8 cellular contexts compared by ENCODE assay signal in genomic region chr12:51863921-51864700, GRCh38. TPM values are rescaled to one million over a fixed set of nuclear protein-coding genes. Genes with fewer than 3 reads are reported as not detected.
DNase-seq lines count a peak whose midpoint lies in the region; ATAC-seq and TF ChIP-seq lines count a peak whose summit lies in the region.

No MANE protein-coding gene starts in this region.

- peak overlapping the region; percentile 76 for H3K4ac ChIP-seq in trophoblast cell (ENCODE audit: low read depth, low read length)

- no peaks in the 10 kb centered on the region for H3K79me2 ChIP-seq in trophoblast cell (ENCODE audit: control insufficient read depth, insufficient read depth, low read length, poor library complexity)

- peak overlapping the region; percentile 47 for H3K4me3 ChIP-seq in SK-N-MC
- H3K4me3 ChIP-seq in fibroblast of pulmonary artery (replicated peaks; ENCODE audit: low read depth, low read length), result peak overlapping the region; percentile 14
- H3K4me3 ChIP-seq in trophoblast cell (ENCODE audit: low read depth, low read length), result peak overlapping the region; percentile 44

- peak overlapping the region; percentile 67 for H4K12ac ChIP-seq in trophoblast cell (ENCODE audit: low read depth, low read length)

- peak overlapping the region; percentile 96 for H4K91ac ChIP-seq in trophoblast cell (ENCODE audit: low read depth, low read length)

- H3K36me3 ChIP-seq in SK-N-MC (ENCODE audit: insufficient read depth, low read length) (no peaks in the 10 kb centered on the region), trophoblast cell (ENCODE audit: control insufficient read depth in 1 of 2, insufficient read depth in 2 of 2, low read length in 2 of 2) (no peaks in the 10 kb centered on the region)

- H3K27ac ChIP-seq in SK-N-MC (no peak overlapping the region), trophoblast cell (ENCODE audit: low read depth, low read length) (peak overlapping the region; percentile 96)

- TF ChIP-seq CTCF in fibroblast of pulmonary artery (IDR thresholded peaks at IDR 0.05; ENCODE audit: low read length, missing control alignments), result no peak

- peaks cover 31 to 38% of the 10 kb centered on the region in 2 experiments for H3K4me1 ChIP-seq in trophoblast cell (ENCODE audit: control insufficient read depth in 1 of 2, insufficient read depth in 2 of 2, low read length in 2 of 2)

- H3K9me3 ChIP-seq in SK-N-MC (ENCODE audit: low read depth, low read length) (no peaks in the 10 kb centered on the region), trophoblast cell (ENCODE audit: insufficient read depth, low read depth, low read length) (no peaks in the 10 kb centered on the region)

- peak overlapping the region; percentile 43 for H2AFZ ChIP-seq in trophoblast cell (ENCODE audit: insufficient read depth, low read length, poor library complexity)

- H2BK120ac ChIP-seq in trophoblast cell (ENCODE audit: insufficient read depth, low read length, poor library complexity), result peak overlapping the region; percentile 93

- H3K27me3 ChIP-seq in trophoblast cell (ENCODE audit: insufficient read depth, low read length), result no peaks in the 10 kb centered on the region

- peak overlapping the region; percentile 73 for H3K4me2 ChIP-seq in trophoblast cell (ENCODE audit: low read length)

- peak overlapping the region; percentile 96 for H2BK12ac ChIP-seq in trophoblast cell (ENCODE audit: low read length)

- no peak overlapping the region for H3K23ac ChIP-seq in trophoblast cell (ENCODE audit: low read length)

- ATAC-seq in HG03469 (IDR thresholded peaks at IDR 0.05; ENCODE audit: unreplicated experiment) (no peak), GM18505 (IDR thresholded peaks at IDR 0.05; ENCODE audit: unreplicated experiment) (no peak)

- peak overlapping the region; percentile 82 for H3K18ac ChIP-seq in trophoblast cell (ENCODE audit: low read length)

- peak overlapping the region; percentile 80 for H2AK5ac ChIP-seq in trophoblast cell (ENCODE audit: low read length)

- peak overlapping the region; percentile 72 for H4K8ac ChIP-seq in trophoblast cell (ENCODE audit: low read depth, low read length)

- no CpG with 5 or more reads among the region's 49 CpGs for WGBS in trophoblast cell (ENCODE audit: extremely low coverage, insufficient coverage, insufficient read length)

- H3K14ac ChIP-seq in trophoblast cell (ENCODE audit: low read length), result peak overlapping the region; percentile 94

- peak overlapping the region; percentile 90 for H2BK5ac ChIP-seq in trophoblast cell (ENCODE audit: low read depth, low read length, poor library complexity)

- TF ChIP-seq POLR2A in GM18505 (IDR thresholded peaks at IDR 0.05; ENCODE audit: borderline replicate concordance, extremely low read depth, insufficient read depth, insufficient read length), result no peak

- H3K9ac ChIP-seq in SK-N-MC (ENCODE audit: insufficient read length) (no peak overlapping the region), trophoblast cell (ENCODE audit: low read length) (peak overlapping the region; percentile 42)

- peaks cover 29% of the 10 kb centered on the region for H3K79me1 ChIP-seq in trophoblast cell (ENCODE audit: low read length)

- peak; percentile 73 for DNase-seq in Daoy (ENCODE audit: low read depth)
- no peak for DNase-seq in SK-N-MC (ENCODE audit: low read depth, low spot score)
- no peak for DNase-seq in fibroblast of pulmonary artery (ENCODE audit: low read depth)
- DNase-seq in trophoblast cell, result no peak
- no peak for DNase-seq in activated CD8-positive, alpha-beta memory T cell treated with anti-CD3 and anti-CD28 coated beads, Interleukin-2, amount 50 U/mL, for 4 hours
- DNase-seq in Kasumi-1 (lab: John Stamatoyannopoulos, UW), result no peak

RNA-seq across cellular contexts. Expression of gene FIGNL2, which starts 15.6 kb away (rescaled TPM):
- total RNA-seq in Daoy (2014; rRNA removed; shearing (Covaris generic)), result 0.09 TPM in 1 of 2 replicates, not detected in the other
- 23.9 and 25.0 TPM in 2 replicates for polyA plus RNA-seq in trophoblast cell (2013)

RNA-seq across cellular contexts. Expression of gene ANKRD33, which starts 23.8 kb away (rescaled TPM):
- total RNA-seq in Daoy (2014; rRNA removed; shearing (Covaris generic)), result not detected in 2 replicates
- polyA plus RNA-seq in trophoblast cell (2013), result 0.17 and 0.38 TPM in 2 replicates

RNA-seq across cellular contexts. Expression of gene ACVRL1, which starts 43.2 kb away (rescaled TPM):
- 1.7 and 2.9 TPM in 2 replicates for total RNA-seq in Daoy (2014; rRNA removed; shearing (Covaris generic))
- 2.8 and 3.1 TPM in 2 replicates for polyA plus RNA-seq in trophoblast cell (2013)
